ENCODE assay signal across 20 cellular contexts in genomic region chr12:44126811-44127210, GRCh38.
"Had no signal": no experiment of that assay in that cellular context is flagged by ENCODE, and none has a peak within 500 bp of the region (broad histone marks: within the 10 kb centered on the region; RNA-seq: fewer than 3 reads in every experiment).

No MANE protein-coding gene starts in this region.

- H3K4me1 ChIP-seq: SJSA1 had no signal

- DNase-seq: Kasumi-1, MM.1S, NCI-H1092 treated with DMSO at 0.1 percent for 48 hours, NCI-H1436, NCI-H187, NCI-H2029, NCI-H2081 treated with DMSO at 0.1 percent for 48 hours, NCI-H2171, NCI-H226, NCI-H446, NCI-H510A, NCI-H524 treated with DMSO at 0.1 percent for 48 hours, NCI-H69, NCI-H774, Right ventricle myocardium superior, RPMI8226, SIG-M5 had no signal

- H3K9me3 ChIP-seq: SJSA1 had no signal

- H3K4me3 ChIP-seq: SJSA1, SK-N-MC had no signal

- H3K36me3 ChIP-seq: SJSA1 had no signal

- H3K9ac ChIP-seq: KMS-11 had no signal

- H3K27me3 ChIP-seq: SJSA1 had no signal
